ENCODE assay signal across 11 cellular contexts in genomic region chr1:206559661-206559995, GRCh38. TPM values are rescaled to one million over a fixed set of nuclear protein-coding genes. Genes with fewer than 3 reads are reported as not detected.
A peak's percentile ranks its signal among the peaks of the same experiment; 100 is the strongest.
DNase-seq lines count a peak whose midpoint lies in the region; ATAC-seq lines count a peak whose summit lies in the region.
"Had no signal": no experiment of that assay in that cellular context is flagged by ENCODE, and none has a peak within 500 bp of the region (broad histone marks: within the 10 kb centered on the region; RNA-seq: fewer than 3 reads in every experiment).

No MANE protein-coding gene starts in this region.

- peak; percentile 46 for DNase-seq in stimulated activated CD4-positive, alpha-beta T cell treated with anti-CD3 and anti-CD28 coated beads, Interleukin-4, amount 100 ng/mL, for 1 hour
- DNase-seq in stimulated activated CD4-positive, alpha-beta T cell treated with anti-CD3 and anti-CD28 coated beads, Interleukin-2, amount 100 ng/mL, for 48 hours: no peak
- DNase-seq in activated naive CD8-positive, alpha-beta T cell treated with anti-CD3 and anti-CD28 coated beads, Interleukin-2, amount 10 ng/mL, durations not matched to agents 7 days and 5 days: no peak
- no peak for DNase-seq in natural killer cell treated with Interleukin-12 subunit alpha and Interleukin-12 subunit beta and Interleukin-15 and Interleukin-18, amount 100 ng/mL, for 72 hours (ENCODE audit: low spot score)
- no peak for DNase-seq in NOMO-1 treated with DMSO at 0.1 percent for 48 hours (lab: John Stamatoyannopoulos, UW; ENCODE audit: unreplicated experiment)
- DNase-seq: kidney glomerular epithelial cell had no signal

- no peaks in the 10 kb centered on the region for H3K27me3 Mint-ChIP-seq in activated naive CD8-positive, alpha-beta T cell treated with anti-CD3 and anti-CD28 coated beads, Interleukin-2, amount 10 ng/mL, durations not matched to agents 7 days and 5 days
- H3K27me3 Mint-ChIP-seq in natural killer cell treated with Interleukin-12 subunit alpha and Interleukin-12 subunit beta and Interleukin-15 and Interleukin-18, amount 100 ng/mL, for 72 hours: no peaks in the 10 kb centered on the region

- peak overlapping the region; percentile 93 for H3K4me3 Mint-ChIP-seq in activated naive CD8-positive, alpha-beta T cell treated with anti-CD3 and anti-CD28 coated beads, Interleukin-2, amount 10 ng/mL, durations not matched to agents 7 days and 5 days
- H3K4me3 Mint-ChIP-seq in natural killer cell treated with Interleukin-12 subunit alpha and Interleukin-12 subunit beta and Interleukin-15 and Interleukin-18, amount 100 ng/mL, for 72 hours: peak overlapping the region; percentile 98

- H3K27ac Mint-ChIP-seq in activated naive CD8-positive, alpha-beta T cell treated with anti-CD3 and anti-CD28 coated beads, Interleukin-2, amount 10 ng/mL, durations not matched to agents 7 days and 5 days: peak overlapping the region; percentile 88
- peak overlapping the region; percentile 99 to 100 for H3K27ac Mint-ChIP-seq in natural killer cell treated with Interleukin-12 subunit alpha and Interleukin-12 subunit beta and Interleukin-15 and Interleukin-18, amount 100 ng/mL, for 72 hours

- ATAC-seq in activated naive CD8-positive, alpha-beta T cell treated with anti-CD3 and anti-CD28 coated beads, Interleukin-2, amount 10 ng/mL, durations not matched to agents 7 days and 5 days (ENCODE audit: low read depth): no peak
- ATAC-seq in natural killer cell treated with Interleukin-12 subunit alpha and Interleukin-12 subunit beta and Interleukin-15 and Interleukin-18, amount 100 ng/mL, for 72 hours: no peak
- ATAC-seq in HG03175 (IDR thresholded peaks at IDR 0.05; ENCODE audit: unreplicated experiment) (no peak), HG02571 (IDR thresholded peaks at IDR 0.05; ENCODE audit: unreplicated experiment) (no peak), GM19023 (IDR thresholded peaks at IDR 0.05; ENCODE audit: unreplicated experiment) (no peak)
- ATAC-seq: esophagus mucosa, HCT116 had no signal

- peaks cover 69% of the 10 kb centered on the region for H3K4me1 Mint-ChIP-seq in activated naive CD8-positive, alpha-beta T cell treated with anti-CD3 and anti-CD28 coated beads, Interleukin-2, amount 10 ng/mL, durations not matched to agents 7 days and 5 days
- H3K4me1 Mint-ChIP-seq in natural killer cell treated with Interleukin-12 subunit alpha and Interleukin-12 subunit beta and Interleukin-15 and Interleukin-18, amount 100 ng/mL, for 72 hours (ENCODE audit: low read depth in 2 of 2): peaks cover 82 to 85% of the 10 kb centered on the region in 2 donors

- POLR2A ChIA-PET in activated naive CD8-positive, alpha-beta T cell treated with anti-CD3 and anti-CD28 coated beads, Interleukin-2, amount 10 ng/mL, durations not matched to agents 7 days and 5 days (lab: Charles Lee): interaction anchor here (0.6 to 21.1 kb wide), 4 partner anchors 8 to 88 kb away, joined by 3 to 584 read pairs (median 13); no protein-coding TSS in a partner anchor

- H3K36me3 Mint-ChIP-seq in activated naive CD8-positive, alpha-beta T cell treated with anti-CD3 and anti-CD28 coated beads, Interleukin-2, amount 10 ng/mL, durations not matched to agents 7 days and 5 days: peaks cover 62% of the 10 kb centered on the region
- H3K36me3 Mint-ChIP-seq in natural killer cell treated with Interleukin-12 subunit alpha and Interleukin-12 subunit beta and Interleukin-15 and Interleukin-18, amount 100 ng/mL, for 72 hours: peaks cover 23% of the 10 kb centered on the region

- no peaks in the 10 kb centered on the region for H3K9me3 Mint-ChIP-seq in activated naive CD8-positive, alpha-beta T cell treated with anti-CD3 and anti-CD28 coated beads, Interleukin-2, amount 10 ng/mL, durations not matched to agents 7 days and 5 days
- H3K9me3 Mint-ChIP-seq in natural killer cell treated with Interleukin-12 subunit alpha and Interleukin-12 subunit beta and Interleukin-15 and Interleukin-18, amount 100 ng/mL, for 72 hours: no peaks in the 10 kb centered on the region

RNA-seq across cellular contexts. Expression of gene RASSF5, which starts 52.3 kb away (rescaled TPM):
- total RNA-seq in activated naive CD8-positive, alpha-beta T cell treated with anti-CD3 and anti-CD28 coated beads, Interleukin-2, amount 10 ng/mL, durations not matched to agents 7 days and 5 days: 100 to 1,000 TPM; 211 TPM
- total RNA-seq in natural killer cell treated with Interleukin-12 subunit alpha and Interleukin-12 subunit beta and Interleukin-15 and Interleukin-18, amount 100 ng/mL, for 72 hours: 100 to 1,000 TPM; 178 to 260 TPM

RNA-seq across cellular contexts. Expression of gene EIF2D, which starts 52.6 kb away (rescaled TPM):
- total RNA-seq in activated naive CD8-positive, alpha-beta T cell treated with anti-CD3 and anti-CD28 coated beads, Interleukin-2, amount 10 ng/mL, durations not matched to agents 7 days and 5 days: 10 to 100 TPM; 40.6 to 43.7 TPM
- 10 to 100 TPM; 49.1 to 91.5 TPM for total RNA-seq in natural killer cell treated with Interleukin-12 subunit alpha and Interleukin-12 subunit beta and Interleukin-15 and Interleukin-18, amount 100 ng/mL, for 72 hours
